In the genomic region with DNA sequence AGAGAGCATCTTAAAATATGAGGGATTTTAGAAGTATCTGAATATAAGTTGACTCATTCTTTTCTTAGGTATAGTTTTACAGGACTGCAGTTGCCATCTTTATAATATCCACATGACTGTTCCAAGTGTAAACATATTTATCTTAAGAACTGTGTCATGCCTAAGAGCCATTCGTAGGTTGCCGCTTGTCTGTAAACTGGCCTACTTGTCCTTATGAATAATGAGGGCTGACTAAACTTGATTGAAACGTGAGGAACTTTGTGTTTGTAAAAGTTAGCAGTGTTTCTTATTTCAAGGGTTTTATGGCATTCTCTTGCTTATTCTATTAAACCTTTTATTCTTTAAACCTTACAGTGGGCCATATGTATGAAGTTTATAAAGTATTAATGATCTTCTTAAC, we compare ENCODE assay signal across 25 cellular contexts.
DNase-seq lines count a peak whose midpoint lies in the region; ATAC-seq and TF ChIP-seq lines count a peak whose summit lies in the region.
"Had no signal": no experiment of that assay in that cellular context is flagged by ENCODE, and none has a peak within 500 bp of the region (broad histone marks: within the 10 kb centered on the region; RNA-seq: fewer than 3 reads in every experiment).

No MANE protein-coding gene starts in this region.

- H3K4me1 ChIP-seq in HEK293 (ENCODE audit: control insufficient read depth, insufficient read depth, low read length) (peaks cover 8% of the 10 kb centered on the region; the same call in 1 of the 2 replicates), RWPE2 (ENCODE audit: insufficient read depth, poor library complexity, severe bottlenecking) (peaks cover 18% of the 10 kb centered on the region), psoas muscle (peaks cover 40% of the 10 kb centered on the region)
- H3K4me1 ChIP-seq: lower lobe of right lung, neural progenitor cell had no signal

- H3K27ac ChIP-seq in HEK293 (ENCODE audit: extremely low read depth, low read depth, low read length), result no peak overlapping the region
- peak overlapping the region; percentile 3 for H3K27ac ChIP-seq in RWPE2 (ENCODE audit: poor library complexity, severe bottlenecking)
- H3K27ac ChIP-seq in psoas muscle, result peak overlapping the region; percentile 71
- H3K27ac ChIP-seq: ascending aorta, lower lobe of right lung, neural progenitor cell, thyroid gland had no signal

- H3K27me3 ChIP-seq in RWPE2 (ENCODE audit: insufficient read depth, poor library complexity, severe bottlenecking), result no peaks in the 10 kb centered on the region
- no peaks in the 10 kb centered on the region for H3K27me3 ChIP-seq in psoas muscle (ENCODE audit: insufficient read depth in 3 of 3, low read length in 2 of 3)
- H3K27me3 ChIP-seq: ascending aorta, neural progenitor cell, thyroid gland had no signal

- POLR2A ChIA-PET in HEK293 (lab: Yijun Ruan, JAX), result no interaction called here

- ATAC-seq in RWPE2 (ENCODE audit: low read depth) (peak; percentile 76; the same call in 2 of the 3 replicates), psoas muscle (peak; percentile 55 to 73 (median 68))
- ATAC-seq: stimulated activated naive CD8-positive, alpha-beta T cell treated with anti-CD3 and anti-CD28 coated beads, Interleukin-15, Interleukin-2, amounts not matched to agents 100 U/mL and 50 U/mL, for 24 hours had no signal

- intact Hi-C loops in psoas muscle (cut with DNase I), result no loop called here

- DNase-seq in RWPE2 (ENCODE audit: low spot score) (no peak), fibroblast of gingiva (ENCODE audit: low read depth) (peak; percentile 34), psoas muscle (no peak), occipital lobe (lab: John Stamatoyannopoulos, UW) (no peak), hypothalamus (lab: John Stamatoyannopoulos, UW) (no peak), GM20000 (ENCODE audit: low spot score) (no peak)
- DNase-seq: activated naive CD4-positive, alpha-beta T cell treated with anti-CD3 and anti-CD28 coated beads, Interleukin-2, amount 50 U/mL, for 16 hours; activated T-cell treated with anti-CD3 and anti-CD28 coated beads, Interleukin-2, amount 50 U/mL, for 48 hours; AML-193; CD8-positive, alpha-beta memory T cell; DMS53; islet precursor cell; Karpas-422; lower lobe of right lung; NCI-H1092; NCI-H1930; NCI-H2227 treated with DMSO at 0.1 percent for 48 hours; SHP77; stimulated activated CD4-positive, alpha-beta T cell treated with anti-CD3 and anti-CD28 coated beads, Interleukin-4, amount 100 ng/mL, for 4 hours; stimulated activated naive CD8-positive, alpha-beta T cell treated with anti-CD3 and anti-CD28 coated beads, Interleukin-15, Interleukin-2, amounts not matched to agents 100 U/mL and 50 U/mL, for 24 hours; T1000; thyroid gland had no signal

- no peak for TF ChIP-seq CTCF in HEK293 (tag by site-specific recombination; IDR thresholded peaks at IDR 0.05)
- no peak for TF ChIP-seq CTCF in RWPE2 (IDR thresholded peaks at IDR 0.05; ENCODE audit: poor library complexity, severe bottlenecking)
- no peak for TF ChIP-seq CTCF in psoas muscle (IDR thresholded peaks at IDR 0.05)
- no peak for TF ChIP-seq CTCF in GM20000 (IDR thresholded peaks at IDR 0.05; ENCODE audit: extremely low read depth, missing control alignments)

- WGBS in psoas muscle, 3 donors, result 33 to 47% (median 36%) methylated on average over 3 of the region's 3 CpGs

- H3K9me3 ChIP-seq in HEK293 (ENCODE audit: control insufficient read depth, insufficient read depth, low read depth, low read length) (no peaks in the 10 kb centered on the region), RWPE2 (ENCODE audit: severe bottlenecking) (no peaks in the 10 kb centered on the region), psoas muscle (no peaks in the 10 kb centered on the region)
- H3K9me3 ChIP-seq: ascending aorta, lower lobe of right lung, thyroid gland had no signal

- CTCF ChIA-PET in HEK293 (lab: Yijun Ruan, JAX), result interaction anchor here (0.5 kb wide), 1 partner anchor 35 kb away, joined by 3 read pairs; no protein-coding TSS in a partner anchor

- H3K4me3 ChIP-seq in HEK293 (ENCODE audit: low read depth, low read length) (no peak overlapping the region), RWPE2 (ENCODE audit: severe bottlenecking) (no peak overlapping the region), psoas muscle (no peak overlapping the region)
- H3K4me3 ChIP-seq: ascending aorta, lower lobe of right lung, neural progenitor cell, thyroid gland had no signal

- no peaks in the 10 kb centered on the region for H3K36me3 ChIP-seq in HEK293 (ENCODE audit: control insufficient read depth in 2 of 2, insufficient read depth in 1 of 2, low read length in 2 of 2)
- peaks cover 14% of the 10 kb centered on the region for H3K36me3 ChIP-seq in RWPE2 (ENCODE audit: low read depth)
- H3K36me3 ChIP-seq in psoas muscle (ENCODE audit: insufficient read depth in 1 of 2, low read depth in 1 of 2), result peaks cover 0 to 6% of the 10 kb centered on the region in 2 donors
- H3K36me3 ChIP-seq: ascending aorta, lower lobe of right lung, neural progenitor cell, thyroid gland had no signal

TF ChIP-seq in HEK293, 187 proteins besides CTCF, POLR2A, EP300 and RAD21:
- TF ChIP-seq ZNF600 (tag by site-specific recombination; IDR thresholded peaks at IDR 0.05), result no peak
- no peak for TF ChIP-seq ZNF433 (tag by site-specific recombination; IDR thresholded peaks at IDR 0.05; ENCODE audit: low read depth)
- no peak for TF ChIP-seq ZNF473 (tag by site-specific recombination; IDR thresholded peaks at IDR 0.05)
- TF ChIP-seq SETDB1 (IDR thresholded peaks at IDR 0.05; ENCODE audit: insufficient read length, low read length), result peak; percentile 71
- TF ChIP-seq, protein P1, sequence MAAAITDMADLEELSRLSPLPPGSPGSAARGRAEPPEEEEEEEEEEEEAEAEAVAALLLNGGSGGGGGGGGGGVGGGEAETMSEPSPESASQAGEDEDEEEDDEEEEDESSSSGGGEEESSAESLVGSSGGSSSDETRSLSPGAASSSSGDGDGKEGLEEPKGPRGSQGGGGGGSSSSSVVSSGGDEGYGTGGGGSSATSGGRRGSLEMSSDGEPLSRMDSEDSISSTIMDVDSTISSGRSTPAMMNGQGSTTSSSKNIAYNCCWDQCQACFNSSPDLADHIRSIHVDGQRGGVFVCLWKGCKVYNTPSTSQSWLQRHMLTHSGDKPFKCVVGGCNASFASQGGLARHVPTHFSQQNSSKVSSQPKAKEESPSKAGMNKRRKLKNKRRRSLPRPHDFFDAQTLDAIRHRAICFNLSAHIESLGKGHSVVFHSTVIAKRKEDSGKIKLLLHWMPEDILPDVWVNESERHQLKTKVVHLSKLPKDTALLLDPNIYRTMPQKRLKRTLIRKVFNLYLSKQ (tag by site-specific recombination; IDR thresholded peaks at IDR 0.05; ENCODE audit: borderline replicate concordance), result no peak
- TF ChIP-seq OVOL3 (tag by site-specific recombination; IDR thresholded peaks at IDR 0.05), result no peak
- peak; percentile 24; the same call in 1 of the 2 replicates for TF ChIP-seq PRDM6 (tag by site-specific recombination; IDR thresholded peaks at IDR 0.05)
- peak; percentile 17; the same call in 1 of the 2 replicates for TF ChIP-seq TRIM28 (IDR thresholded peaks at IDR 0.05; ENCODE audit: borderline replicate concordance, low read length)
- TF ChIP-seq ZNF629 (tag by site-specific recombination; IDR thresholded peaks at IDR 0.05), result 0 out of 2 replicates have a peak, but pooled peaks have one; percentile 13
TF ChIP-seq in HEK293: peak in this region for 4.
